ENCODE assay signal across 9 cellular contexts in genomic region chr15:81301815-81302399, GRCh38. TPM values are rescaled to one million over a fixed set of nuclear protein-coding genes. Genes with fewer than 3 reads are reported as not detected.
A peak's percentile ranks its signal among the peaks of the same experiment; 100 is the strongest.
DNase-seq lines count a peak whose midpoint lies in the region; ATAC-seq, FAIRE-seq and TF ChIP-seq lines count a peak whose summit lies in the region.
"Had no signal": no experiment of that assay in that cellular context is flagged by ENCODE, and none has a peak within 500 bp of the region (broad histone marks: within the 10 kb centered on the region; RNA-seq: fewer than 3 reads in every experiment).

No MANE protein-coding gene starts in this region.

- H3K27ac Mint-ChIP-seq in IgD-negative memory B cell (peak overlapping the region; percentile 96 to 98 (median 98)), chondrocyte (ENCODE audit: unreplicated experiment) (no peak overlapping the region)

- H3K27me3 Mint-ChIP-seq in IgD-negative memory B cell (peaks cover 2% of the 10 kb centered on the region), chondrocyte (ENCODE audit: low read depth) (peaks cover 5% of the 10 kb centered on the region)

- WGBS in H1 (ENCODE audit: extremely low coverage in 1 of 2, insufficient coverage in 1 of 2, insufficient read length in 1 of 2, insufficient replicate concordance in 2 of 2, low coverage in 1 of 2, low lambda C conversion rate in 2 of 2, missing lambda C conversion rate in 1 of 2), 2 experiments: 87% methylated on average over 5 of the region's 5 CpGs; no CpG with 5 or more reads in 1 of the 2 experiments

- TF ChIP-seq RAD21 in H1 (IDR thresholded peaks at IDR 0.05 in 1 of 2, conservative IDR thresholded peaks at IDR 0.05 in 1 of 2; ENCODE audit: low read depth in 2 of 2, low read length in 2 of 2): no peak

- TF ChIP-seq CTCF in H1 (IDR thresholded peaks at IDR 0.05; ENCODE audit: control extremely low read depth in 1 of 3, insufficient read depth in 1 of 3, low read depth in 1 of 3, low read length in 3 of 3): no peak
- no peak for TF ChIP-seq CTCF in chondrocyte (IDR thresholded peaks at IDR 0.05)
- no peak for TF ChIP-seq CTCF in dorsolateral prefrontal cortex (IDR thresholded peaks at IDR 0.05 in 54 of 56, conservative IDR thresholded peaks at IDR 0.05 in 2 of 56; ENCODE audit: low read depth in 1 of 56, partially characterized antibody in 56 of 56)

- H4K91ac ChIP-seq in H1 (replicated peaks; ENCODE audit: insufficient read length, low read length): no peak overlapping the region

- H3K4me2 ChIP-seq in H1 (ENCODE audit: insufficient read depth in 1 of 2, low read depth in 2 of 2, low read length in 2 of 2): no peak overlapping the region

- peaks cover 32 to 56% (median 45%) of the 10 kb centered on the region in 3 donors for H3K4me1 Mint-ChIP-seq in IgD-negative memory B cell
- peaks cover 16% of the 10 kb centered on the region for H3K4me1 Mint-ChIP-seq in chondrocyte (ENCODE audit: low read depth)

- no peaks in the 10 kb centered on the region for H3K79me1 ChIP-seq in H1 (ENCODE audit: low read depth, low read length)

- H3K9ac ChIP-seq in H1 (replicated peaks in 1 of 4; ENCODE audit: extremely low read depth in 1 of 4, low read depth in 3 of 4, low read length in 3 of 4): no peak overlapping the region

- no peak overlapping the region for H3K4me3 ChIP-seq in H1 (ENCODE audit: extremely low read depth in 1 of 4, insufficient read depth in 2 of 4, low read depth in 3 of 4, low read length in 4 of 4)
- H3K4me3 ChIP-seq in dorsolateral prefrontal cortex: no peak overlapping the region

- peak overlapping the region; percentile 13; the same call in 1 of the 2 replicates for H3K18ac ChIP-seq in H1 (ENCODE audit: extremely low read depth, low read length)

- H2BK15ac ChIP-seq in H1 (ENCODE audit: low read length): no peak overlapping the region

- no peak overlapping the region for H3K27ac ChIP-seq in H1 (ENCODE audit: low read depth, low read length)
- peak overlapping the region in 26 of 59 donors; percentile 6 to 74 (median 48) for H3K27ac ChIP-seq in dorsolateral prefrontal cortex

- H3K4me3 Mint-ChIP-seq in IgD-negative memory B cell (peak overlapping the region; percentile 96 to 100 (median 100)), chondrocyte (ENCODE audit: unreplicated experiment) (no peak overlapping the region)

- H3K36me3 Mint-ChIP-seq in IgD-negative memory B cell (peaks cover 43% of the 10 kb centered on the region), chondrocyte (ENCODE audit: low read depth) (peaks cover 5% of the 10 kb centered on the region)

- no peak overlapping the region for H2BK5ac ChIP-seq in H1 (ENCODE audit: low read depth, low read length)

- H3K9me3 ChIP-seq in H1 (ENCODE audit: insufficient read depth in 2 of 2, low read depth in 1 of 2, low read length in 1 of 2): no peaks in the 10 kb centered on the region

- H3K9me3 Mint-ChIP-seq in IgD-negative memory B cell: no peaks in the 10 kb centered on the region
- no peaks in the 10 kb centered on the region for H3K9me3 Mint-ChIP-seq in chondrocyte (ENCODE audit: low read depth)

- H4K8ac ChIP-seq in H1 (ENCODE audit: extremely low read depth, insufficient read depth, low read length): no peak overlapping the region

- no peak overlapping the region for H4K5ac ChIP-seq in H1 (ENCODE audit: insufficient read length, low read depth, low read length)

- H4K20me1 ChIP-seq in H1 (replicated peaks in 1 of 2; ENCODE audit: control insufficient read depth in 1 of 2, insufficient read depth in 2 of 2, low read length in 2 of 2): no peaks in the 10 kb centered on the region

- POLR2A ChIA-PET in H1 (lab: Charles Lee; ENCODE audit: partially characterized antibody): interaction anchor here (1.3 kb wide), 1 partner anchor 22 kb away, joined by 3 read pairs; the partner anchor contains the start of gene STARD5

- no peak overlapping the region for H3K4ac ChIP-seq in H1 (replicated peaks; ENCODE audit: insufficient read length, low read depth, low read length)

- TF ChIP-seq POLR2A in GM18505 (IDR thresholded peaks at IDR 0.05; ENCODE audit: borderline replicate concordance, extremely low read depth, insufficient read depth, insufficient read length) (peak; percentile 65), H1 (IDR thresholded peaks at IDR 0.05; ENCODE audit: control extremely low read depth in 1 of 2, low read depth in 2 of 2, low read length in 2 of 2) (no peak)

- CTCF ChIA-PET in H1 (lab: Charles Lee; ENCODE audit: partially characterized antibody): interaction anchor here (0.6 to 2.3 kb wide), 7 partner anchors 8 to 304 kb away, joined by 3 to 10 read pairs (median 5); no protein-coding TSS in a partner anchor

- no peak overlapping the region for H2BK12ac ChIP-seq in H1 (ENCODE audit: low read depth, low read length)

- no peak overlapping the region for H2BK20ac ChIP-seq in H1 (ENCODE audit: low read length)

- H3K27me3 ChIP-seq in H1 (replicated peaks in 1 of 4; ENCODE audit: control insufficient read depth in 3 of 4, extremely low read depth in 1 of 4, insufficient read depth in 3 of 4, low read length in 3 of 4) (no peaks in the 10 kb centered on the region), dorsolateral prefrontal cortex (no peaks in the 10 kb centered on the region)

- H3K14ac ChIP-seq in H1 (ENCODE audit: insufficient read length): no peak overlapping the region

- DNase-seq in H1 (ENCODE audit: low read depth in 1 of 2, low spot score in 2 of 2): no peak
- no peak for DNase-seq in chondrocyte (ENCODE audit: low spot score)
- no peak for DNase-seq in dorsolateral prefrontal cortex
- no peak for DNase-seq in middle frontal gyrus (ENCODE audit: extremely low spot score, low spot score)
- no peak for DNase-seq in NCI-H524 treated with DMSO at 0.1 percent for 48 hours (lab: John Stamatoyannopoulos, UW)

- no peaks in the 10 kb centered on the region for H3K79me2 ChIP-seq in H1 (ENCODE audit: control insufficient read depth in 1 of 2, insufficient read depth in 2 of 2, low read length in 2 of 2)

- no peak overlapping the region for H3K23ac ChIP-seq in H1 (ENCODE audit: insufficient read length)

- no peaks in the 10 kb centered on the region for H3K23me2 ChIP-seq in H1 (ENCODE audit: low read depth, low read length)

- TF ChIP-seq EP300 in H1 (IDR thresholded peaks at IDR 0.05; ENCODE audit: borderline replicate concordance in 1 of 2, low read depth in 2 of 2, low read length in 2 of 2): no peak

- no peak for FAIRE-seq in H1 (lab: Jason Lieb, UNC)
- FAIRE-seq: endothelial cell of umbilical vein had no signal

- peak; percentile 66 for ATAC-seq in GM18505 (IDR thresholded peaks at IDR 0.05; ENCODE audit: unreplicated experiment)
- peak; percentile 79 for ATAC-seq in GM21447 (IDR thresholded peaks at IDR 0.05; ENCODE audit: unreplicated experiment)

- no peak overlapping the region for H2AFZ ChIP-seq in H1 (ENCODE audit: low read length)

- intact Hi-C loops in dorsolateral prefrontal cortex (cut with DNase I): no loop called here

- H3K56ac ChIP-seq in H1 (replicated peaks; ENCODE audit: insufficient read length, low read depth, low read length): no peak overlapping the region

- H2BK120ac ChIP-seq in H1 (replicated peaks; ENCODE audit: low read depth, low read length): no peak overlapping the region

- peak overlapping the region; percentile 10; the same call in 1 of the 2 replicates for H2AK5ac ChIP-seq in H1 (ENCODE audit: low read depth, low read length)

- H3K4me1 ChIP-seq in H1 (replicated peaks in 1 of 4; ENCODE audit: control insufficient read depth in 3 of 4, insufficient read depth in 4 of 4, low read length in 3 of 4): peaks cover 6 to 18% (median 12%) of the 10 kb centered on the region in 4 experiments

- H3K36me3 ChIP-seq in H1 (ENCODE audit: control insufficient read depth in 2 of 4, insufficient read depth in 4 of 4, low read length in 3 of 4): no peaks in the 10 kb centered on the region; a peak in 1 of 8 replicates

TF ChIP-seq in H1, 55 proteins besides CTCF, POLR2A, EP300 and RAD21:
- TF ChIP-seq TAF1 (IDR thresholded peaks at IDR 0.05; ENCODE audit: low read depth, low read length) (no peak), SIN3A (conservative IDR thresholded peaks at IDR 0.05 in 1 of 2, IDR thresholded peaks at IDR 0.05 in 1 of 2; ENCODE audit: low read depth in 1 of 2, low read length in 2 of 2) (no peak), KDM5A (IDR thresholded peaks at IDR 0.05; ENCODE audit: low read length) (no peak), HDAC2 (IDR thresholded peaks at IDR 0.05; ENCODE audit: borderline replicate concordance in 1 of 2, low read depth in 2 of 2, low read length in 2 of 2) (no peak), USF2 (IDR thresholded peaks at IDR 0.05; ENCODE audit: low read length) (no peak), SIRT6 (IDR thresholded peaks at IDR 0.05; ENCODE audit: low read length) (no peak), ATF2 (IDR thresholded peaks at IDR 0.05; ENCODE audit: low read length) (no peak)

RNA-seq across cellular contexts. Expression of gene STARD5, which starts 22.0 kb away (rescaled TPM):
- polyA plus RNA-seq in IgD-negative memory B cell (8.4 TPM), H1 (2011; rRNA removed) (10.0 and 10.4 TPM in 2 replicates)
- 5.5 and 5.8 TPM in 2 replicates for total RNA-seq in H1 (2021; fragmentation: NEBNext Ultra II Directional; extraction: Animal tissue kit (Norgen Biotek cat#: 25700))
- polyA plus RNA-seq in H1 (2011; cell fraction: cytosol; rRNA removed): 9.5 TPM
- polyA plus RNA-seq in H1 (2011; cell fraction: nucleus; rRNA removed): 20.2 TPM
- polyA plus RNA-seq in H1 (2012, experiment 1 of 2): 4.6 to 6.2 TPM (median 5.2 TPM) in 4 replicates
- 2.3 TPM for polyA plus RNA-seq in H1 (2012, experiment 2 of 2)
- polyA plus RNA-seq in H1 (2013, experiment 1 of 2): 4.6 TPM
- polyA plus RNA-seq in H1 (2013, experiment 2 of 2): 4.2 TPM
- 11.4 and 14.3 TPM in 2 replicates for polyA minus RNA-seq in H1 (2011; rRNA and poly(A)+ RNA removed)
- 3.4 TPM for polyA minus RNA-seq in H1 (2011; cell fraction: cytosol; rRNA and poly(A)+ RNA removed)
- 18.4 TPM for polyA minus RNA-seq in H1 (2011; cell fraction: nucleus; rRNA and poly(A)+ RNA removed)
- total RNA-seq in chondrocyte (2.6 to 5.3 TPM (median 5.0 TPM) in 3 replicates), dorsolateral prefrontal cortex (10 to 100 TPM in 53 of 120 experiments, 1 to 10 TPM in 67; 4.8 to 16.1 (median 9.5) TPM)
